26 cellular contexts compared by ENCODE assay signal in the genomic region with DNA sequence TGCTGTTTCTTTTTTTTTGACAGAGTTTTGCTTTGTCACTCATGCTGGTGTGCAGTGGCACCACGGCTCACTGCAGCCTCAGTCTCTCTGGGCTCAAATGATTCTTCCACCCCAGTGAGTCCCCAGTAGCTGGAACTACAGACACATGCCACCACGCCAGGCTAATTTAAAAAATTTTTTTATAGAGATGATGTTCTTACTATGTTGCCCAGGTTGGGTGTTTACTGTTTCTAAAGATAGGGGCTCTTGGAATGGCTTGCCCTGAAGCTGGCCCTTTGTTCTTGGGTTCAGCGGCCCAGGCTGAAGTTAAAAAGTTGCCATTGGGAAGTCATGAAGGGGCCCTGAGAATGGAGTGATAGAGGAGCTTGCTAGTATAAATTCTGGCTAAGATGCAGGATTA.
"Had no signal": no experiment of that assay in that cellular context is flagged by ENCODE, and none has a peak within 500 bp of the region (broad histone marks: within the 10 kb centered on the region; RNA-seq: fewer than 3 reads in every experiment).

No MANE protein-coding gene starts in this region.

- H3K4me1 Mint-ChIP-seq: nephron, neural crest cell had no signal

- H3K9me3 Mint-ChIP-seq: naive thymus-derived CD8-positive, alpha-beta T cell; nephron; neural crest cell; stimulated activated naive CD8-positive, alpha-beta T cell treated with anti-CD3 and anti-CD28 coated beads, Interleukin-15, Interleukin-2, amounts not matched to agents 100 ng/mL and 50 ng/mL, for 24 hours had no signal

- DNase-seq: heart left ventricle; islet precursor cell; lower lobe of right lung; mammary epithelial cell; mesenchymal stem cell; naive thymus-derived CD8-positive, alpha-beta T cell; nucleus accumbens; pancreas; posterior cingulate gyrus; right lobe of liver; stimulated activated CD4-positive, alpha-beta T cell treated with anti-CD3 and anti-CD28 coated beads, Interleukin-1b, Interleukin-23, amount 100 ng/mL, for 48 hours; stimulated activated CD4-positive, alpha-beta T cell treated with anti-CD3 and anti-CD28 coated beads, Interleukin-2, amount 100 ng/mL, for 48 hours; stimulated activated CD4-positive, alpha-beta T cell treated with anti-CD3 and anti-CD28 coated beads, Interleukin-4, amount 100 ng/mL, for 4 hours; stimulated activated CD8-positive, alpha-beta memory T cell treated with anti-CD3 and anti-CD28 coated beads, Interleukin-4, amount 100 ng/mL, for 48 hours; stimulated activated naive CD4-positive, alpha-beta T cell; tibial artery; trophoblast cell; upper lobe of right lung had no signal

- H3K36me3 ChIP-seq: prostate gland had no signal

- H3K4me1 ChIP-seq: pancreas, right lobe of liver, suprapubic skin, tibial artery, upper lobe of right lung had no signal

- ATAC-seq: lower lobe of right lung; naive thymus-derived CD8-positive, alpha-beta T cell; pancreas; right lobe of liver; upper lobe of right lung had no signal

- H3K27ac Mint-ChIP-seq: naive thymus-derived CD8-positive, alpha-beta T cell; nephron; stimulated activated naive CD8-positive, alpha-beta T cell treated with anti-CD3 and anti-CD28 coated beads, Interleukin-15, Interleukin-2, amounts not matched to agents 100 ng/mL and 50 ng/mL, for 24 hours had no signal

- H3K4me3 Mint-ChIP-seq: naive thymus-derived CD8-positive, alpha-beta T cell; nephron; neural crest cell; stimulated activated naive CD8-positive, alpha-beta T cell treated with anti-CD3 and anti-CD28 coated beads, Interleukin-15, Interleukin-2, amounts not matched to agents 100 ng/mL and 50 ng/mL, for 24 hours had no signal

- H3K27me3 ChIP-seq: heart left ventricle, hepatocyte, pancreas, right lobe of liver, suprapubic skin, tibial artery, upper lobe of right lung had no signal

- H3K27ac ChIP-seq: heart left ventricle, hepatocyte, lower lobe of right lung, pancreas, prostate gland, right lobe of liver, suprapubic skin, thoracic aorta, tibial artery, upper lobe of right lung had no signal

- H3K9me3 ChIP-seq: heart left ventricle, lower lobe of right lung, pancreas, prostate gland, right lobe of liver, suprapubic skin, thoracic aorta, tibial artery, upper lobe of right lung had no signal

- H3K4me3 ChIP-seq: heart left ventricle, hepatocyte, lower lobe of right lung, pancreas, prostate gland, right lobe of liver, smooth muscle cell, suprapubic skin, thoracic aorta, tibial artery, upper lobe of right lung had no signal

- H3K27me3 Mint-ChIP-seq: naive thymus-derived CD8-positive, alpha-beta T cell; stimulated activated naive CD8-positive, alpha-beta T cell treated with anti-CD3 and anti-CD28 coated beads, Interleukin-15, Interleukin-2, amounts not matched to agents 100 ng/mL and 50 ng/mL, for 24 hours had no signal
